Comparison of ENCODE assay signal across 14 cellular contexts in the genomic region with DNA sequence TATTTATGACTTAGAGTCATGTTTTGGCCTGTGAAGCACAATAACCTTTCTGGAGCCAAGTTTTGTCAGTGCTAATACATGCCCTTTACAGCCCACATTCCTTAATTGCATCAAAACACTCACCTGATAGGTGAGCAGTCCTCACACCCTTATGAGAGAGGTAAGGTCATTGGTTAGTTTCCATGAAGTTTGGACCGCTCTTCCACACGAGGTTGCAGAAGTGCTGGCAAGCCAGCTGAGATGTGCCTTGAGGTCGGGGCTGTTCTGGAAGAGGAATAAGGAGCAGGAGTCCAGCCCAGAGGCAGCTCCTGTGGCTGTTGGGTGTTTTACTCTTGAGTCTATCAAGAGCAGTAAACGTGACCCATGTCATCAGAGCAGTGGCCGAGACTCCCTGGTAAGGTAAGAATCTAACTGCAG.
DNase-seq lines count a peak whose midpoint lies in the region; ATAC-seq and TF ChIP-seq lines count a peak whose summit lies in the region.
"Had no signal": no experiment of that assay in that cellular context is flagged by ENCODE, and none has a peak within 500 bp of the region (broad histone marks: within the 10 kb centered on the region; RNA-seq: fewer than 3 reads in every experiment).

No MANE protein-coding gene starts in this region.

- H3K4me3 Mint-ChIP-seq in GM23338, result no peak overlapping the region
- no peak overlapping the region for H3K4me3 Mint-ChIP-seq in naive thymus-derived CD8-positive, alpha-beta T cell
- H3K4me3 Mint-ChIP-seq: stimulated activated naive CD8-positive, alpha-beta T cell treated with anti-CD3 and anti-CD28 coated beads, Interleukin-15, amount 100 ng/mL, for 72 hours had no signal

- H3K36me3 Mint-ChIP-seq in GM23338 (ENCODE audit: low read depth), result no peaks in the 10 kb centered on the region
- peaks cover 0 to 35% (median 16%) of the 10 kb centered on the region in 3 donors for H3K36me3 Mint-ChIP-seq in naive thymus-derived CD8-positive, alpha-beta T cell

- TF ChIP-seq CTCF in GM23338 (conservative IDR thresholded peaks at IDR 0.05; ENCODE audit: low read depth in 2 of 2) (no peak), breast epithelium (IDR thresholded peaks at IDR 0.05) (no peak), lower lobe of right lung (IDR thresholded peaks at IDR 0.05) (no peak)

- H3K4me1 Mint-ChIP-seq in GM23338, result peaks cover 32% of the 10 kb centered on the region
- H3K4me1 Mint-ChIP-seq in naive thymus-derived CD8-positive, alpha-beta T cell, result peaks cover 5 to 14% (median 11%) of the 10 kb centered on the region in 4 donors

- no peaks in the 10 kb centered on the region for H4K20me1 ChIP-seq in GM23338 (replicated peaks; ENCODE audit: insufficient read depth)

- H3K9me3 Mint-ChIP-seq in GM23338, result no peaks in the 10 kb centered on the region
- no peaks in the 10 kb centered on the region for H3K9me3 Mint-ChIP-seq in naive thymus-derived CD8-positive, alpha-beta T cell
- H3K9me3 Mint-ChIP-seq: activated naive CD4-positive, alpha-beta T cell treated with anti-CD3 and anti-CD28 coated beads, Interleukin-2, amount 50 U/mL, for 72 hours; stimulated activated naive CD8-positive, alpha-beta T cell treated with anti-CD3 and anti-CD28 coated beads, Interleukin-15, amount 100 ng/mL, for 72 hours had no signal

- in situ Hi-C loops in ACHN (cut with HindIII; ENCODE audit: low pct_ligation_motif_present, low pct_unique_long_range_greater_than_20kb, low sequenced_read_pairs), result no loop called here

- no peaks in the 10 kb centered on the region; the same call in 1 of the 2 replicates for H3K9me2 ChIP-seq in GM23338 (ENCODE audit: insufficient read depth)

- H3K9me3 ChIP-seq in breast epithelium, result no peaks in the 10 kb centered on the region
- H3K9me3 ChIP-seq in lower lobe of right lung, result no peaks in the 10 kb centered on the region

- peaks cover 2% of the 10 kb centered on the region for H3K27me3 Mint-ChIP-seq in GM23338 (ENCODE audit: insufficient read depth, low read depth, poor library complexity)
- no peaks in the 10 kb centered on the region for H3K27me3 Mint-ChIP-seq in naive thymus-derived CD8-positive, alpha-beta T cell
- H3K27me3 Mint-ChIP-seq: stimulated activated naive CD8-positive, alpha-beta T cell treated with anti-CD3 and anti-CD28 coated beads, Interleukin-15, amount 100 ng/mL, for 72 hours had no signal

- POLR2A ChIA-PET in naive thymus-derived CD8-positive, alpha-beta T cell (lab: Charles Lee), result no interaction called here

- H3K27ac Mint-ChIP-seq in GM23338, result peak overlapping the region; percentile 68; the same call in 1 of the 2 replicates
- no peak overlapping the region for H3K27ac Mint-ChIP-seq in naive thymus-derived CD8-positive, alpha-beta T cell
- H3K27ac Mint-ChIP-seq: activated naive CD4-positive, alpha-beta T cell treated with anti-CD3 and anti-CD28 coated beads, Interleukin-2, amount 50 U/mL, for 72 hours had no signal

- H3K36me3 ChIP-seq in GM23338 (ENCODE audit: insufficient read depth) (no peaks in the 10 kb centered on the region), breast epithelium (no peaks in the 10 kb centered on the region), lower lobe of right lung (no peaks in the 10 kb centered on the region)

- H3K27ac ChIP-seq in GM23338 (ENCODE audit: low read depth), result no peak overlapping the region
- peak overlapping the region; percentile 86 to 88 for H3K27ac ChIP-seq in breast epithelium
- H3K27ac ChIP-seq in lower lobe of right lung, result peak overlapping the region; percentile 47
- H3K27ac ChIP-seq in skin epidermis, result peak overlapping the region in 12 of 21 experiments; percentile 12 to 61 (median 32)
- H3K27ac ChIP-seq: KMS-11 had no signal

- H3K4me3 ChIP-seq in GM23338, result no peak overlapping the region
- peak overlapping the region in 2 of 3 donors; percentile 4 to 30 for H3K4me3 ChIP-seq in breast epithelium
- H3K4me3 ChIP-seq in lower lobe of right lung, result no peak overlapping the region
- H3K4me3 ChIP-seq in skin epidermis, result no peak overlapping the region

- H3F3A ChIP-seq in GM23338 (replicated peaks; ENCODE audit: low read depth), result no peaks in the 10 kb centered on the region

- TF ChIP-seq POLR2A in breast epithelium (IDR thresholded peaks at IDR 0.05), result no peak

- no peak for DNase-seq in GM23338 (ENCODE audit: low spot score)
- DNase-seq in breast epithelium (ENCODE audit: low spot score in 2 of 2), result peak in 1 of 2 donors; percentile 82
- no peak for DNase-seq in lower lobe of right lung
- no peak for DNase-seq in SKM-1 (lab: John Stamatoyannopoulos, UW; ENCODE audit: unreplicated experiment)
- no peak for DNase-seq in naive thymus-derived CD8-positive, alpha-beta T cell
- DNase-seq in A172 (ENCODE audit: low spot score), result no peak
- DNase-seq in ACHN, result no peak
- DNase-seq: activated CD4-positive, alpha-beta T cell treated with anti-CD3 and anti-CD28 coated beads, Interleukin-2, amount 50 U/mL, for 1 hour; midbrain; NCI-H446 treated with DMSO at 0.1 percent for 48 hours; stimulated activated naive CD8-positive, alpha-beta T cell treated with anti-CD3 and anti-CD28 coated beads, Interleukin-15, amount 100 ng/mL, for 72 hours had no signal

- H3K79me2 ChIP-seq in GM23338 (replicated peaks; ENCODE audit: insufficient read depth), result no peaks in the 10 kb centered on the region

- intact Hi-C loops in breast epithelium (cut with DNase I; ENCODE audit: low total_unique reads), result no loop called here
- intact Hi-C loops in lower lobe of right lung (cut with DNase I), result no loop called here

- H3K4me1 ChIP-seq in GM23338 (ENCODE audit: insufficient read depth) (peaks cover 19% of the 10 kb centered on the region), breast epithelium (peaks cover 4 to 26% of the 10 kb centered on the region in 2 donors), lower lobe of right lung (peaks cover 40% of the 10 kb centered on the region)

- H2AFZ ChIP-seq in GM23338, result no peak overlapping the region

- no peak for ATAC-seq in GM23338
- ATAC-seq in lower lobe of right lung, result peak; percentile 23 to 43
- no peak for ATAC-seq in naive thymus-derived CD8-positive, alpha-beta T cell
- ATAC-seq: activated naive CD4-positive, alpha-beta T cell treated with anti-CD3 and anti-CD28 coated beads, Interleukin-2, amount 50 U/mL, for 72 hours; stimulated activated naive CD8-positive, alpha-beta T cell treated with anti-CD3 and anti-CD28 coated beads, Interleukin-15, amount 100 ng/mL, for 72 hours had no signal

- no peaks in the 10 kb centered on the region for H3K27me3 ChIP-seq in GM23338 (ENCODE audit: insufficient read depth)
- H3K27me3 ChIP-seq in breast epithelium, result no peaks in the 10 kb centered on the region
- no peaks in the 10 kb centered on the region for H3K27me3 ChIP-seq in lower lobe of right lung (ENCODE audit: low read depth)

- H3K4me2 ChIP-seq in GM23338, result no peak overlapping the region
- H3K4me2 ChIP-seq: KMS-11 had no signal

TF ChIP-seq in GM23338, 12 proteins besides CTCF, POLR2A, EP300 and RAD21 (continues in another document):
- TF ChIP-seq STAT1 (IDR thresholded peaks at IDR 0.05; ENCODE audit: unreplicated experiment) (no peak), EZH2 (IDR thresholded peaks at IDR 0.05; ENCODE audit: low read depth, unreplicated experiment) (no peak), POLR2AphosphoS5 (IDR thresholded peaks at IDR 0.05; ENCODE audit: low read depth) (no peak), REST (IDR thresholded peaks at IDR 0.05; ENCODE audit: unreplicated experiment) (no peak)
- TF ChIP-seq, protein P1, sequence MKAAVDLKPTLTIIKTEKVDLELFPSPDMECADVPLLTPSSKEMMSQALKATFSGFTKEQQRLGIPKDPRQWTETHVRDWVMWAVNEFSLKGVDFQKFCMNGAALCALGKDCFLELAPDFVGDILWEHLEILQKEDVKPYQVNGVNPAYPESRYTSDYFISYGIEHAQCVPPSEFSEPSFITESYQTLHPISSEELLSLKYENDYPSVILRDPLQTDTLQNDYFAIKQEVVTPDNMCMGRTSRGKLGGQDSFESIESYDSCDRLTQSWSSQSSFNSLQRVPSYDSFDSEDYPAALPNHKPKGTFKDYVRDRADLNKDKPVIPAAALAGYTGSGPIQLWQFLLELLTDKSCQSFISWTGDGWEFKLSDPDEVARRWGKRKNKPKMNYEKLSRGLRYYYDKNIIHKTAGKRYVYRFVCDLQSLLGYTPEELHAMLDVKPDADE (IDR thresholded peaks at IDR 0.05), result no peak

Comparison
In these comparisons a context has a peak if more than half of its experiments do, and no peak if none do; other contexts are left out.
1. ATAC-seq: peak in lower lobe of right lung (2 of 2); none in GM23338 (single experiment) and naive thymus-derived CD8-positive, alpha-beta T cell (0 of 2).
2. H3K4me3 ChIP-seq: peak in breast epithelium (2 of 3); none in GM23338 (single experiment), lower lobe of right lung (single experiment) and skin epidermis (0 of 7).